Comparison of ENCODE assay signal across 9 cellular contexts in the genomic region with DNA sequence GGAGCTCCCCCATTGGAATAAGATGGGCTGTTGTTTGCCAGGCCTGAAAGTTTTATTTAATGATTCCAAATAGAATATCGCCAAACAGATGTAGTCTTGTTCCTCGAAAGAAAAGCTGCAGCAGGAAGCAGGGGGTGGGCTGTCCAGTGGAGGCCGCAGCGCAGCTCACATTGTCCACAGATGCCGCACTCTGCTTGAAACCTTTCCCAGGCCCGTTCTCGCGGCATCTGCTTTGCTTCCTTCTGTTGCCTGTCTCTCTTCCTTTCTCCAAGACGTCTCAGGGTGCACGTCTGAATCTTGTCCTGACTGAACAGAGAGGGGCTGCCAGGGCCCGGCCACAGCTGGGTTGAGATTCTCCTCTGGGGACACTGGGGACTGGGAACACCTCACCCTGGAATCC. TPM values are rescaled to one million over a fixed set of nuclear protein-coding genes. Genes with fewer than 3 reads are reported as not detected.
DNase-seq lines count a peak whose midpoint lies in the region; ATAC-seq, FAIRE-seq and TF ChIP-seq lines count a peak whose summit lies in the region.
"Had no signal": no experiment of that assay in that cellular context is flagged by ENCODE, and none has a peak within 500 bp of the region (broad histone marks: within the 10 kb centered on the region; RNA-seq: fewer than 3 reads in every experiment).

No MANE protein-coding gene starts in this region.

- H3K36me3 ChIP-seq in astrocyte (ENCODE audit: insufficient read depth, low read length) (no peaks in the 10 kb centered on the region), tibial artery (no peaks in the 10 kb centered on the region)

- no peak overlapping the region for H3K4me3 ChIP-seq in astrocyte (ENCODE audit: insufficient read depth, low read depth, low read length)
- no peak overlapping the region for H3K4me3 ChIP-seq in tibial artery

- H3K4me2 ChIP-seq in astrocyte (ENCODE audit: low read length): no peak overlapping the region

- peaks cover 47% of the 10 kb centered on the region for H3K27me3 Mint-ChIP-seq in activated naive CD4-positive, alpha-beta T cell treated with anti-CD3 and anti-CD28 coated beads, Interleukin-2, amount 10 ng/mL, durations not matched to agents 7 days and 5 days
- no peaks in the 10 kb centered on the region for H3K27me3 Mint-ChIP-seq in astrocyte (ENCODE audit: low read depth, unreplicated experiment)
- H3K27me3 Mint-ChIP-seq in activated T-helper 17 cell treated with anti-CD3 and anti-CD28 coated beads, Interleukin-2, amount 50 U/mL, for 72 hours: peaks cover 15% of the 10 kb centered on the region

- H3K4me3 Mint-ChIP-seq in activated naive CD4-positive, alpha-beta T cell treated with anti-CD3 and anti-CD28 coated beads, Interleukin-2, amount 10 ng/mL, durations not matched to agents 7 days and 5 days: no peak overlapping the region
- no peak overlapping the region for H3K4me3 Mint-ChIP-seq in astrocyte (ENCODE audit: unreplicated experiment)
- H3K4me3 Mint-ChIP-seq in activated T-helper 17 cell treated with anti-CD3 and anti-CD28 coated beads, Interleukin-2, amount 50 U/mL, for 72 hours: no peak overlapping the region

- H3K27ac Mint-ChIP-seq in activated naive CD4-positive, alpha-beta T cell treated with anti-CD3 and anti-CD28 coated beads, Interleukin-2, amount 10 ng/mL, durations not matched to agents 7 days and 5 days: peak overlapping the region; percentile 7
- peak overlapping the region; percentile 94 for H3K27ac Mint-ChIP-seq in astrocyte (ENCODE audit: unreplicated experiment)
- H3K27ac Mint-ChIP-seq in activated T-helper 17 cell treated with anti-CD3 and anti-CD28 coated beads, Interleukin-2, amount 50 U/mL, for 72 hours: no peak overlapping the region

- TF ChIP-seq CTCF in astrocyte (IDR thresholded peaks at IDR 0.05; ENCODE audit: insufficient read depth, low read depth, low read length) (no peak), tibial artery (IDR thresholded peaks at IDR 0.05) (no peak)

- FAIRE-seq in astrocyte (lab: Jason Lieb, UNC): no peak

- H3K4me1 ChIP-seq in astrocyte (ENCODE audit: insufficient read depth, low read length) (no peaks in the 10 kb centered on the region), tibial artery (peaks cover 0 to 47% (median 17%) of the 10 kb centered on the region in 4 donors)

- H2AFZ ChIP-seq in astrocyte (ENCODE audit: low read depth, low read length): peak overlapping the region; percentile 52

- CTCF ChIA-PET in activated naive CD4-positive, alpha-beta T cell treated with anti-CD3 and anti-CD28 coated beads, Interleukin-2, amount 10 ng/mL, durations not matched to agents 7 days and 5 days (lab: Charles Lee): interaction anchor here (1.5 to 3.3 kb wide), 2 partner anchors 44 to 101 kb away, joined by 5 to 10 read pairs; no protein-coding TSS in a partner anchor

- ATAC-seq in GM21737 (IDR thresholded peaks at IDR 0.05; ENCODE audit: unreplicated experiment): no peak
- no peak for ATAC-seq in activated T-helper 17 cell treated with anti-CD3 and anti-CD28 coated beads, Interleukin-2, amount 50 U/mL, for 72 hours (replicated peaks)

- intact Hi-C loops in tibial artery (cut with DNase I; ENCODE audit: low total_unique reads): no loop called here

- H3K27ac ChIP-seq in astrocyte (ENCODE audit: low read depth, low read length) (no peak overlapping the region), tibial artery (peak overlapping the region; percentile 61 to 79)

- no peaks in the 10 kb centered on the region for H3K9me3 Mint-ChIP-seq in activated naive CD4-positive, alpha-beta T cell treated with anti-CD3 and anti-CD28 coated beads, Interleukin-2, amount 10 ng/mL, durations not matched to agents 7 days and 5 days
- H3K9me3 Mint-ChIP-seq in astrocyte (ENCODE audit: unreplicated experiment): no peaks in the 10 kb centered on the region
- H3K9me3 Mint-ChIP-seq in activated T-helper 17 cell treated with anti-CD3 and anti-CD28 coated beads, Interleukin-2, amount 50 U/mL, for 72 hours: no peaks in the 10 kb centered on the region

- no peaks in the 10 kb centered on the region for H4K20me1 ChIP-seq in astrocyte (ENCODE audit: insufficient read depth, low read length)

- no peaks in the 10 kb centered on the region for H3K36me3 Mint-ChIP-seq in activated naive CD4-positive, alpha-beta T cell treated with anti-CD3 and anti-CD28 coated beads, Interleukin-2, amount 10 ng/mL, durations not matched to agents 7 days and 5 days
- peaks cover 1% of the 10 kb centered on the region for H3K36me3 Mint-ChIP-seq in astrocyte (ENCODE audit: low read depth, unreplicated experiment)
- no peaks in the 10 kb centered on the region for H3K36me3 Mint-ChIP-seq in activated T-helper 17 cell treated with anti-CD3 and anti-CD28 coated beads, Interleukin-2, amount 50 U/mL, for 72 hours (ENCODE audit: low read depth)

- H3K4me1 Mint-ChIP-seq in activated naive CD4-positive, alpha-beta T cell treated with anti-CD3 and anti-CD28 coated beads, Interleukin-2, amount 10 ng/mL, durations not matched to agents 7 days and 5 days: peaks cover 16% of the 10 kb centered on the region
- peaks cover 14% of the 10 kb centered on the region for H3K4me1 Mint-ChIP-seq in astrocyte (ENCODE audit: low read depth, unreplicated experiment)
- H3K4me1 Mint-ChIP-seq in activated T-helper 17 cell treated with anti-CD3 and anti-CD28 coated beads, Interleukin-2, amount 50 U/mL, for 72 hours: no peaks in the 10 kb centered on the region

- DNase-seq in activated naive CD4-positive, alpha-beta T cell treated with anti-CD3 and anti-CD28 coated beads, Interleukin-2, amount 10 ng/mL, durations not matched to agents 7 days and 5 days: no peak
- no peak for DNase-seq in activated naive CD4-positive, alpha-beta T cell treated with anti-CD3 and anti-CD28 coated beads, Interleukin-2, amount 50 U/mL, for 16 hours
- no peak for DNase-seq in astrocyte (ENCODE audit: low read depth)
- DNase-seq in medulla oblongata (ENCODE audit: extremely low spot score): peak; percentile 11
- no peak for DNase-seq in tibial artery
- DNase-seq in NOMO-1 treated with DMSO at 0.1 percent for 48 hours (lab: John Stamatoyannopoulos, UW; ENCODE audit: unreplicated experiment): no peak
- DNase-seq: activated gamma-delta T cell treated with Interleukin-2 at 50 U/mL for 16 hours had no signal

- no peak overlapping the region for H3K9ac ChIP-seq in astrocyte (ENCODE audit: low read length)

- peaks cover 2% of the 10 kb centered on the region for H3K9me3 ChIP-seq in astrocyte (ENCODE audit: insufficient read depth, low read depth, low read length)
- H3K9me3 ChIP-seq in tibial artery: no peaks in the 10 kb centered on the region

- peaks cover 3% of the 10 kb centered on the region for H3K27me3 ChIP-seq in astrocyte (ENCODE audit: insufficient read depth, low read length)
- no peaks in the 10 kb centered on the region for H3K27me3 ChIP-seq in tibial artery

- H3K79me2 ChIP-seq in astrocyte (ENCODE audit: insufficient read depth, low read length): no peaks in the 10 kb centered on the region

RNA-seq across cellular contexts. Expression of a gene that starts 12.4 kb away (rescaled TPM):
- 944 and 1,071 TPM in 2 replicates for total RNA-seq in astrocyte
- under 1 TPM in 1 of 2 donors, not detected in 1; 0.32 TPM for total RNA-seq in activated T-helper 17 cell treated with anti-CD3 and anti-CD28 coated beads, Interleukin-2, amount 50 U/mL, for 72 hours

Comparison
In these comparisons a context has a peak if more than half of its experiments do, and no peak if none do; other contexts are left out.
1. RNA of a gene that starts 12.4 kb away (total RNA-seq): 944 to 1,071 TPM in astrocyte; 0.32 TPM in activated T-helper 17 cell treated with anti-CD3 and anti-CD28 coated beads, Interleukin-2, amount 50 U/mL, for 72 hours; every median in the first group is over 100 times any median in the second.